9 cellular contexts compared by ENCODE assay signal in genomic region chr12:27123642-27124041, GRCh38. TPM values are rescaled to one million over a fixed set of nuclear protein-coding genes. Genes with fewer than 3 reads are reported as not detected.
DNase-seq lines count a peak whose midpoint lies in the region; ATAC-seq and TF ChIP-seq lines count a peak whose summit lies in the region.
"Had no signal": no experiment of that assay in that cellular context is flagged by ENCODE, and none has a peak within 500 bp of the region (broad histone marks: within the 10 kb centered on the region; RNA-seq: fewer than 3 reads in every experiment).

No MANE protein-coding gene starts in this region.

- H3K9me3 Mint-ChIP-seq in HFFc6 = no peaks in the 10 kb centered on the region

- no peaks in the 10 kb centered on the region for H3K27me3 ChIP-seq in liver (ENCODE audit: control insufficient read depth in 4 of 4, insufficient read depth in 4 of 4, low read length in 3 of 4)

- no peak overlapping the region for H3K4me3 Mint-ChIP-seq in HFFc6

- TF ChIP-seq CTCF in HFFc6 (IDR thresholded peaks at IDR 0.05) (peak; percentile 50; the same call in 1 of the 2 replicates), liver (IDR thresholded peaks at IDR 0.05; ENCODE audit: low read depth, low read length, missing input control) (peak; percentile 38)

- no peak overlapping the region for H3K9ac ChIP-seq in liver (ENCODE audit: low read depth in 1 of 2, low read length in 2 of 2)

- H3K27ac ChIP-seq in liver (ENCODE audit: low read depth in 1 of 2, low read length in 2 of 2) = no peak overlapping the region

- no peak for ATAC-seq in HG03469 (IDR thresholded peaks at IDR 0.05; ENCODE audit: unreplicated experiment)

- WGBS in liver = 82% methylated on average over 3 of the region's 3 CpGs

- H3K27me3 Mint-ChIP-seq in HFFc6 (ENCODE audit: insufficient read depth) = no peaks in the 10 kb centered on the region; the same call in 1 of the 2 replicates

- H3K27ac Mint-ChIP-seq in HFFc6 = no peak overlapping the region

- no peaks in the 10 kb centered on the region for H3K36me3 Mint-ChIP-seq in HFFc6 (ENCODE audit: low read depth)

- no peaks in the 10 kb centered on the region for H3K36me3 ChIP-seq in liver (ENCODE audit: control insufficient read depth in 4 of 4, insufficient read depth in 3 of 4, low read depth in 1 of 4, low read length in 3 of 4)

- H3K9me3 ChIP-seq in liver (ENCODE audit: control insufficient read depth in 4 of 4, low read length in 3 of 4) = no peaks in the 10 kb centered on the region

- H3K4me3 ChIP-seq in liver (ENCODE audit: low read depth in 1 of 3, low read length in 3 of 3) = no peak overlapping the region

- DNase-seq in DMS53 treated with DMSO at 0.1 percent for 48 hours (lab: John Stamatoyannopoulos, UW; ENCODE audit: unreplicated experiment) (peak; percentile 16), HFFc6 (no peak), SK-N-DZ (ENCODE audit: low spot score) (peak; percentile 26), NCI-H226 (no peak), cerebellum (ENCODE audit: low spot score) (no peak)
- no peak for DNase-seq in stimulated activated CD4-positive, alpha-beta T cell treated with anti-CD3 and anti-CD28 coated beads, Interleukin-12 subunit alpha, Interleukin-12 subunit beta, amount 100 ng/mL, for 4 hours
- DNase-seq: T-helper 9 cell had no signal

- no peaks in the 10 kb centered on the region for H3K4me1 Mint-ChIP-seq in HFFc6 (ENCODE audit: low read depth)

- peaks cover 0 to 2% (median 0%) of the 10 kb centered on the region in 4 donors for H3K4me1 ChIP-seq in liver (ENCODE audit: control insufficient read depth in 4 of 4, insufficient read depth in 4 of 4, low read length in 3 of 4)

- peak; percentile 65 to 77 for TF ChIP-seq RAD21 in liver (IDR thresholded peaks at IDR 0.05)

TF ChIP-seq in liver, 16 proteins besides CTCF, POLR2A, EP300 and RAD21:
- TF ChIP-seq NR2F2 (IDR thresholded peaks at IDR 0.05) (peak; percentile 68), EGR1 (IDR thresholded peaks at IDR 0.05; ENCODE audit: low read depth in 2 of 2) (no peak)

RNA-seq across cellular contexts. Expression of gene C12orf71, which starts 41.3 kb away (rescaled TPM):
- not detected for total RNA-seq in HFFc6 (2021; fragmentation: NEBNext Ultra II Directional; extraction: Animal tissue kit (Norgen Biotek cat#: 25700))
- not detected in 2 replicates for polyA plus RNA-seq in SK-N-DZ (2014; cell fraction: cytosol; rRNA removed)
- not detected in 2 replicates for polyA plus RNA-seq in SK-N-DZ (2014; cell fraction: nucleus; rRNA removed)
- total RNA-seq in liver (not detected), cerebellum (not detected)
- polyA plus RNA-seq in liver = not detected

Comparison
In these comparisons a context has a peak if more than half of its experiments do, and no peak if none do; other contexts are left out.
1. DNase-seq: peak in DMS53 treated with DMSO at 0.1 percent for 48 hours (single experiment) and SK-N-DZ (single experiment); none in HFFc6 (single experiment), NCI-H226 (single experiment), cerebellum (single experiment) and stimulated activated CD4-positive, alpha-beta T cell treated with anti-CD3 and anti-CD28 coated beads, Interleukin-12 subunit alpha, Interleukin-12 subunit beta, amount 100 ng/mL, for 4 hours (single experiment).